ENCODE assay signal across 8 cellular contexts in genomic region chr20:50575869-50576720, GRCh38.
A peak's percentile ranks its signal among the peaks of the same experiment; 100 is the strongest.
DNase-seq lines count a peak whose midpoint lies in the region; ATAC-seq, FAIRE-seq and TF ChIP-seq lines count a peak whose summit lies in the region.

No MANE protein-coding gene starts in this region.

- ATAC-seq in GM19324 (IDR thresholded peaks at IDR 0.05; ENCODE audit: low FRiP score, unreplicated experiment), result no peak
- no peak for ATAC-seq in HG03097 (IDR thresholded peaks at IDR 0.05; ENCODE audit: low FRiP score, unreplicated experiment)

- H3K4me1 Mint-ChIP-seq in activated naive CD4-positive, alpha-beta T cell treated with anti-CD3 and anti-CD28 coated beads, Interleukin-2, amount 50 U/mL, for 24 hours, result peaks cover 28% of the 10 kb centered on the region

- peaks cover 13% of the 10 kb centered on the region for H3K36me3 Mint-ChIP-seq in activated naive CD4-positive, alpha-beta T cell treated with anti-CD3 and anti-CD28 coated beads, Interleukin-2, amount 50 U/mL, for 24 hours

- H3K4me3 Mint-ChIP-seq in activated naive CD4-positive, alpha-beta T cell treated with anti-CD3 and anti-CD28 coated beads, Interleukin-2, amount 50 U/mL, for 24 hours, result no peak overlapping the region

- no peaks in the 10 kb centered on the region for H3K79me2 ChIP-seq in SU-DHL-6 (ENCODE audit: insufficient read depth, low read length)

- H3K4me2 ChIP-seq in SU-DHL-6 (ENCODE audit: low read depth, low read length, poor library complexity, severe bottlenecking), result no peak overlapping the region

- no peak overlapping the region for H3K27ac ChIP-seq in SU-DHL-6 (ENCODE audit: low read depth, low read length)
- no peak overlapping the region for H3K27ac ChIP-seq in cardiac muscle cell

- peak; percentile 71 for TF ChIP-seq CTCF in D721Med (IDR thresholded peaks at IDR 0.05; ENCODE audit: insufficient read depth, missing control alignments)
- peak; percentile 59 for TF ChIP-seq CTCF in SU-DHL-6 (IDR thresholded peaks at IDR 0.05; ENCODE audit: insufficient read depth, low read length, poor library complexity, severe bottlenecking)
- TF ChIP-seq CTCF in cardiac muscle cell (IDR thresholded peaks at IDR 0.05; ENCODE audit: low read depth, low read length), result peak; percentile 77

- H3K9me2 ChIP-seq in SU-DHL-6 (replicated peaks; ENCODE audit: insufficient read depth, low read length), result no peaks in the 10 kb centered on the region

- H3K27me3 ChIP-seq in SU-DHL-6 (ENCODE audit: low read length) (no peaks in the 10 kb centered on the region), cardiac muscle cell (no peaks in the 10 kb centered on the region)

- H3K9me3 ChIP-seq in SU-DHL-6 (ENCODE audit: insufficient read depth, low read length) (no peaks in the 10 kb centered on the region), cardiac muscle cell (ENCODE audit: low read depth) (no peaks in the 10 kb centered on the region)

- DNase-seq in D721Med (ENCODE audit: insufficient read length, low spot score) (peak; percentile 73), HuH-7.5 (ENCODE audit: low spot score) (peak; percentile 85), cardiac muscle cell (ENCODE audit: low read depth in 1 of 2, low spot score in 1 of 2) (peak; percentile 64 to 75), putamen (ENCODE audit: low spot score) (peak; percentile 47)

- H3K27ac Mint-ChIP-seq in activated naive CD4-positive, alpha-beta T cell treated with anti-CD3 and anti-CD28 coated beads, Interleukin-2, amount 50 U/mL, for 24 hours, result peak overlapping the region; percentile 85

- no peak overlapping the region for H3K9ac ChIP-seq in SU-DHL-6 (ENCODE audit: low read length)

- H3K9me3 Mint-ChIP-seq in activated naive CD4-positive, alpha-beta T cell treated with anti-CD3 and anti-CD28 coated beads, Interleukin-2, amount 50 U/mL, for 24 hours, result no peaks in the 10 kb centered on the region

- no peaks in the 10 kb centered on the region for H4K20me1 ChIP-seq in SU-DHL-6 (ENCODE audit: low read depth, low read length)

- FAIRE-seq in D721Med (lab: Jason Lieb, UNC), result no peak

- H2AFZ ChIP-seq in SU-DHL-6 (ENCODE audit: low read depth, low read length, severe bottlenecking), result no peak overlapping the region

- H3K4me3 ChIP-seq in SU-DHL-6 (ENCODE audit: insufficient read depth, low read length, poor library complexity, severe bottlenecking) (no peak overlapping the region), cardiac muscle cell (no peak overlapping the region)

- H3K4me1 ChIP-seq in cardiac muscle cell (ENCODE audit: low read depth), result peaks cover 9% of the 10 kb centered on the region

- no peaks in the 10 kb centered on the region for H3F3A ChIP-seq in SU-DHL-6 (ENCODE audit: insufficient read depth)

- no peaks in the 10 kb centered on the region for H3K27me3 Mint-ChIP-seq in activated naive CD4-positive, alpha-beta T cell treated with anti-CD3 and anti-CD28 coated beads, Interleukin-2, amount 50 U/mL, for 24 hours

- H3K36me3 ChIP-seq in SU-DHL-6 (ENCODE audit: low read length) (no peaks in the 10 kb centered on the region), cardiac muscle cell (peaks cover 21% of the 10 kb centered on the region)
